ENCODE assay signal across 8 cellular contexts in genomic region chr11:61787928-61788491, GRCh38. TPM values are rescaled to one million over a fixed set of nuclear protein-coding genes. Genes with fewer than 3 reads are reported as not detected.
DNase-seq lines count a peak whose midpoint lies in the region; ATAC-seq and TF ChIP-seq lines count a peak whose summit lies in the region.

No MANE protein-coding gene starts in this region.

- no peak for ATAC-seq in HG03135 (IDR thresholded peaks at IDR 0.05; ENCODE audit: unreplicated experiment)

- no peak overlapping the region for H3K27ac ChIP-seq in MM.1S (ENCODE audit: low read length)

- in situ Hi-C loops in astrocyte of the cerebellum (cut with HindIII; ENCODE audit: low sequenced_read_pairs), result no loop called here

- TF ChIP-seq CTCF in MM.1S (IDR thresholded peaks at IDR 0.05; ENCODE audit: low read length) (peak; percentile 29), astrocyte of the cerebellum (IDR thresholded peaks at IDR 0.05; ENCODE audit: low read depth, low read length, missing control alignments) (peak; percentile 65)

- no peaks in the 10 kb centered on the region for H3F3A ChIP-seq in MM.1S (ENCODE audit: insufficient read depth, low read length)

- H4K20me1 ChIP-seq in MM.1S (ENCODE audit: insufficient read depth, low read length), result no peaks in the 10 kb centered on the region

- H3K27me3 ChIP-seq in MM.1S (replicated peaks; ENCODE audit: insufficient read depth, low read length), result no peaks in the 10 kb centered on the region

- H3K9me2 ChIP-seq in MM.1S (replicated peaks; ENCODE audit: insufficient read depth, low read length), result no peaks in the 10 kb centered on the region

- no peaks in the 10 kb centered on the region for H3K36me3 ChIP-seq in MM.1S (replicated peaks; ENCODE audit: insufficient read depth, low read length)

- H3K4me3 ChIP-seq in MM.1S (ENCODE audit: low read length), result no peak overlapping the region
- no peak overlapping the region for H3K4me3 ChIP-seq in astrocyte of the cerebellum (ENCODE audit: low read depth, low read length)

- H3K9me3 ChIP-seq in MM.1S (replicated peaks; ENCODE audit: insufficient read depth, low read length), result no peaks in the 10 kb centered on the region

- no peak overlapping the region for H3K4me2 ChIP-seq in MM.1S (ENCODE audit: low read depth, low read length)

- H3K4me1 ChIP-seq in MM.1S (ENCODE audit: low read length), result no peaks in the 10 kb centered on the region; the same call in 1 of the 2 replicates

- no peak overlapping the region for H3K9ac ChIP-seq in MM.1S (ENCODE audit: low read length)

- no peak overlapping the region for H2AFZ ChIP-seq in MM.1S (ENCODE audit: low read length)

- peaks cover 39% of the 10 kb centered on the region for H3K79me2 ChIP-seq in MM.1S (ENCODE audit: low read length)

- DNase-seq in NCI-H146 (lab: John Stamatoyannopoulos, UW), result peak; percentile 9
- DNase-seq in NCI-H146 treated with DMSO at 0.1 percent for 48 hours (lab: John Stamatoyannopoulos, UW; ENCODE audit: unreplicated experiment), result no peak
- DNase-seq in MM.1S, result no peak
- peak; percentile 35 for DNase-seq in astrocyte of the cerebellum (ENCODE audit: low read depth)
- peak; percentile 62 to 73 for DNase-seq in lung microvascular endothelial cell (ENCODE audit: low read depth in 2 of 2)
- no peak for DNase-seq in occipital lobe (lab: John Stamatoyannopoulos, UW)
- no peak for DNase-seq in NCI-H446 treated with DMSO at 0.1 percent for 48 hours (lab: John Stamatoyannopoulos, UW)

RNA-seq across cellular contexts. Expression of gene TMEM258, which starts 4.4 kb away (rescaled TPM):
- total RNA-seq in lung microvascular endothelial cell (116 and 161 TPM in 2 replicates), occipital lobe (39.6 TPM)

RNA-seq across cellular contexts. Expression of gene FEN1, which starts 4.7 kb away (rescaled TPM):
- total RNA-seq in lung microvascular endothelial cell, result 8.3 and 19.2 TPM in 2 replicates
- 13.3 TPM for total RNA-seq in occipital lobe

RNA-seq across cellular contexts. Expression of gene FADS1, which starts 28.8 kb away (rescaled TPM):
- 24.2 and 30.9 TPM in 2 replicates for total RNA-seq in lung microvascular endothelial cell
- 85.0 TPM for total RNA-seq in occipital lobe

RNA-seq across cellular contexts. Expression of gene MYRF, which starts 35.6 kb away (rescaled TPM):
- 0.20 and 0.22 TPM in 2 replicates for total RNA-seq in lung microvascular endothelial cell
- total RNA-seq in occipital lobe, result 0.94 TPM

RNA-seq across cellular contexts. Expression of gene FADS2, which starts 40.1 kb away (rescaled TPM):
- 41.3 and 80.0 TPM in 2 replicates for total RNA-seq in lung microvascular endothelial cell
- 109 TPM for total RNA-seq in occipital lobe

Comparison
In these comparisons a context has a peak if more than half of its experiments do, and no peak if none do; other contexts are left out.
1. DNase-seq: peak in NCI-H146 (single experiment), astrocyte of the cerebellum (single experiment) and lung microvascular endothelial cell (2 of 2); none in NCI-H146 treated with DMSO at 0.1 percent for 48 hours (single experiment), MM.1S (single experiment), occipital lobe (single experiment) and NCI-H446 treated with DMSO at 0.1 percent for 48 hours (single experiment).